In genomic region chr19:58511353-58512208, GRCh38 we compare ENCODE assay signal across 11 cellular contexts. TPM values are rescaled to one million over a fixed set of nuclear protein-coding genes. Genes with fewer than 3 reads are reported as not detected.
DNase-seq lines count a peak whose midpoint lies in the region; ATAC-seq and TF ChIP-seq lines count a peak whose summit lies in the region.
"Had no signal": no experiment of that assay in that cellular context is flagged by ENCODE, and none has a peak within 500 bp of the region (broad histone marks: within the 10 kb centered on the region; RNA-seq: fewer than 3 reads in every experiment).

A gene with protein sequence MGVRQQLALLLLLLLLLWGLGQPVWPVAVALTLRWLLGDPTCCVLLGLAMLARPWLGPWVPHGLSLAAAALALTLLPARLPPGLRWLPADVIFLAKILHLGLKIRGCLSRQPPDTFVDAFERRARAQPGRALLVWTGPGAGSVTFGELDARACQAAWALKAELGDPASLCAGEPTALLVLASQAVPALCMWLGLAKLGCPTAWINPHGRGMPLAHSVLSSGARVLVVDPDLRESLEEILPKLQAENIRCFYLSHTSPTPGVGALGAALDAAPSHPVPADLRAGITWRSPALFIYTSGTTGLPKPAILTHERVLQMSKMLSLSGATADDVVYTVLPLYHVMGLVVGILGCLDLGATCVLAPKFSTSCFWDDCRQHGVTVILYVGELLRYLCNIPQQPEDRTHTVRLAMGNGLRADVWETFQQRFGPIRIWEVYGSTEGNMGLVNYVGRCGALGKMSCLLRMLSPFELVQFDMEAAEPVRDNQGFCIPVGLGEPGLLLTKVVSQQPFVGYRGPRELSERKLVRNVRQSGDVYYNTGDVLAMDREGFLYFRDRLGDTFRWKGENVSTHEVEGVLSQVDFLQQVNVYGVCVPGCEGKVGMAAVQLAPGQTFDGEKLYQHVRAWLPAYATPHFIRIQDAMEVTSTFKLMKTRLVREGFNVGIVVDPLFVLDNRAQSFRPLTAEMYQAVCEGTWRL (minus strand): TSS chr19:58511992. CDS start chr19:58511955, 37 bp downstream.

- WGBS in transverse colon (ENCODE audit: low coverage in 1 of 2), 2 donors: 50 to 92% methylated on average over 1 to 17 of the region's 25 CpGs

- H3K27ac ChIP-seq in transverse colon: no peak within 1 kb of the TSS
- H3K27ac ChIP-seq in coronary artery: no peak within 1 kb of the TSS
- H3K27ac ChIP-seq: ascending aorta had no signal

- H3K27ac Mint-ChIP-seq in activated naive CD4-positive, alpha-beta T cell treated with anti-CD3 and anti-CD28 coated beads for 36 hours: no peak within 1 kb of the TSS
- H3K27ac Mint-ChIP-seq in activated CD4-positive, alpha-beta memory T cell treated with anti-CD3 and anti-CD28 coated beads, Interleukin-2, amount 10 ng/mL, durations not matched to agents 7 days and 5 days: no peak within 1 kb of the TSS
- H3K27ac Mint-ChIP-seq: nephron had no signal

- H3K4me3 Mint-ChIP-seq in activated naive CD4-positive, alpha-beta T cell treated with anti-CD3 and anti-CD28 coated beads for 36 hours: no peak within 1 kb of the TSS
- H3K4me3 Mint-ChIP-seq in activated CD4-positive, alpha-beta memory T cell treated with anti-CD3 and anti-CD28 coated beads, Interleukin-2, amount 10 ng/mL, durations not matched to agents 7 days and 5 days: no peak within 1 kb of the TSS

- H3K36me3 Mint-ChIP-seq in activated naive CD4-positive, alpha-beta T cell treated with anti-CD3 and anti-CD28 coated beads for 36 hours (ENCODE audit: low read depth): peaks cover 12% of the 10 kb centered on the region
- H3K36me3 Mint-ChIP-seq in activated CD4-positive, alpha-beta memory T cell treated with anti-CD3 and anti-CD28 coated beads, Interleukin-2, amount 10 ng/mL, durations not matched to agents 7 days and 5 days (ENCODE audit: low read depth): peaks cover 20% of the 10 kb centered on the region

- peak; percentile 62 for ATAC-seq in left colon
- ATAC-seq in HG02973 (IDR thresholded peaks at IDR 0.05; ENCODE audit: unreplicated experiment): no peak

- POLR2A ChIA-PET in activated CD4-positive, alpha-beta memory T cell treated with anti-CD3 and anti-CD28 coated beads, Interleukin-2, amount 10 ng/mL, durations not matched to agents 7 days and 5 days (lab: Charles Lee): interaction anchor here (0.5 to 1.5 kb wide), 4 partner anchors 8 to 283 kb away, joined by 3 to 4 read pairs (median 3); partner anchors contain the start of genes TRIM28 and ZBTB45

- TF ChIP-seq EP300 in transverse colon (IDR thresholded peaks at IDR 0.05; ENCODE audit: low read depth): no peak

- no peak within 1 kb of the TSS for H3K4me3 ChIP-seq in transverse colon
- H3K4me3 ChIP-seq in coronary artery: no peak within 1 kb of the TSS
- H3K4me3 ChIP-seq: ascending aorta had no signal

- TF ChIP-seq POLR2A in transverse colon (IDR thresholded peaks at IDR 0.05): peak; percentile 13

- no peak for DNase-seq in activated naive CD4-positive, alpha-beta T cell treated with anti-CD3 and anti-CD28 coated beads for 36 hours
- DNase-seq in activated naive CD4-positive, alpha-beta T cell treated with Interleukin-2 at 50 U/mL for 16 hours: no peak
- no peak for DNase-seq in activated CD4-positive, alpha-beta memory T cell treated with anti-CD3 and anti-CD28 coated beads, Interleukin-2, amount 10 ng/mL, durations not matched to agents 7 days and 5 days
- peak; percentile 44 to 54 for DNase-seq in left colon
- DNase-seq in transverse colon: peak; percentile 56
- no peak for DNase-seq in NCI-H2029 (lab: John Stamatoyannopoulos, UW)
- DNase-seq in coronary artery (ENCODE audit: low spot score): no peak
- DNase-seq: activated CD4-positive, alpha-beta T cell treated with anti-CD3 and anti-CD28 coated beads for 48 hours had no signal

- H3K9me3 ChIP-seq in transverse colon: no peaks in the 10 kb centered on the region
- H3K9me3 ChIP-seq: ascending aorta had no signal

- H3K4me1 Mint-ChIP-seq in activated naive CD4-positive, alpha-beta T cell treated with anti-CD3 and anti-CD28 coated beads for 36 hours (ENCODE audit: low read depth): peaks cover 22% of the 10 kb centered on the region
- H3K4me1 Mint-ChIP-seq in activated CD4-positive, alpha-beta memory T cell treated with anti-CD3 and anti-CD28 coated beads, Interleukin-2, amount 10 ng/mL, durations not matched to agents 7 days and 5 days: peaks cover 29% of the 10 kb centered on the region

- intact Hi-C loops in activated naive CD4-positive, alpha-beta T cell treated with anti-CD3 and anti-CD28 coated beads for 36 hours (cut with micrococcal nuclease): no loop called here
- intact Hi-C loops in left colon (cut with DNase I, micrococcal nuclease): no loop called here
- intact Hi-C loops in transverse colon (cut with DNase I; ENCODE audit: low total_unique reads): no loop called here

- no peaks in the 10 kb centered on the region for H3K36me3 ChIP-seq in transverse colon

- H3K27me3 ChIP-seq in transverse colon: no peaks in the 10 kb centered on the region
- H3K27me3 ChIP-seq: ascending aorta had no signal

- TF ChIP-seq CTCF in transverse colon (IDR thresholded peaks at IDR 0.05) (no peak), coronary artery (IDR thresholded peaks at IDR 0.05) (no peak)

- H3K9me3 Mint-ChIP-seq in activated naive CD4-positive, alpha-beta T cell treated with anti-CD3 and anti-CD28 coated beads for 36 hours: peaks cover 9% of the 10 kb centered on the region
- H3K9me3 Mint-ChIP-seq in activated CD4-positive, alpha-beta memory T cell treated with anti-CD3 and anti-CD28 coated beads, Interleukin-2, amount 10 ng/mL, durations not matched to agents 7 days and 5 days: peaks cover 10% of the 10 kb centered on the region

- H3K4me1 ChIP-seq in transverse colon: peaks cover 10 to 27% (median 21%) of the 10 kb centered on the region in 4 donors

- H3K27me3 Mint-ChIP-seq in activated naive CD4-positive, alpha-beta T cell treated with anti-CD3 and anti-CD28 coated beads for 36 hours (ENCODE audit: low read depth): no peaks in the 10 kb centered on the region
- H3K27me3 Mint-ChIP-seq in activated CD4-positive, alpha-beta memory T cell treated with anti-CD3 and anti-CD28 coated beads, Interleukin-2, amount 10 ng/mL, durations not matched to agents 7 days and 5 days: no peaks in the 10 kb centered on the region

- CTCF ChIA-PET in activated naive CD4-positive, alpha-beta T cell treated with anti-CD3 and anti-CD28 coated beads for 36 hours (lab: Charles Lee): interaction anchor here (0.9 kb wide), 1 partner anchor 10 kb away, joined by 3 read pairs; no protein-coding TSS in a partner anchor
- CTCF ChIA-PET in activated CD4-positive, alpha-beta memory T cell treated with anti-CD3 and anti-CD28 coated beads, Interleukin-2, amount 10 ng/mL, durations not matched to agents 7 days and 5 days (lab: Charles Lee): no interaction called here

- in situ Hi-C loops in transverse colon (cut with MboI; ENCODE audit: low pct_ligation_motif_present in 1 of 4, low pct_unique_long_range_greater_than_20kb in 1 of 4, low sequenced_read_pairs in 3 of 4): no loop called here

RNA-seq across cellular contexts. Expression of the gene that starts here (rescaled TPM):
- 10 to 100 TPM; 13.8 to 14.4 TPM for total RNA-seq in activated naive CD4-positive, alpha-beta T cell treated with anti-CD3 and anti-CD28 coated beads for 36 hours
- total RNA-seq in activated CD4-positive, alpha-beta memory T cell treated with anti-CD3 and anti-CD28 coated beads, Interleukin-2, amount 10 ng/mL, durations not matched to agents 7 days and 5 days: 10 to 100 TPM; 16.8 to 17.1 TPM
- total RNA-seq in left colon (1 to 10 TPM; 2.8 to 4.6 TPM), transverse colon (1 to 10 TPM in 3 of 4 donors, not detected in 1; 3.3 to 5.0 (median 4.4) TPM)
- total RNA-seq: ascending aorta had no signal

Comparison
In these comparisons a context has a peak if more than half of its experiments do, and no peak if none do; other contexts are left out.
1. DNase-seq: peak in left colon (2 of 2) and transverse colon (single experiment); none in activated naive CD4-positive, alpha-beta T cell treated with anti-CD3 and anti-CD28 coated beads for 36 hours (single experiment), activated naive CD4-positive, alpha-beta T cell treated with Interleukin-2 at 50 U/mL for 16 hours (single experiment), activated CD4-positive, alpha-beta memory T cell treated with anti-CD3 and anti-CD28 coated beads, Interleukin-2, amount 10 ng/mL, durations not matched to agents 7 days and 5 days (single experiment), NCI-H2029 (single experiment) and coronary artery (single experiment).